In genomic region chr16:25959216-25959615, GRCh38 we compare ENCODE assay signal across 22 cellular contexts.
"Had no signal": no experiment of that assay in that cellular context is flagged by ENCODE, and none has a peak within 500 bp of the region (broad histone marks: within the 10 kb centered on the region; RNA-seq: fewer than 3 reads in every experiment).

No MANE protein-coding gene starts in this region.

- H3K4me3 ChIP-seq: K562, SJSA1, SK-N-MC had no signal

- DNase-seq: Kasumi-1, MM.1S, NCI-H1092 treated with DMSO at 0.1 percent for 48 hours, NCI-H1436, NCI-H187, NCI-H2029, NCI-H2081 treated with DMSO at 0.1 percent for 48 hours, NCI-H2171, NCI-H226, NCI-H446, NCI-H510A, NCI-H524 treated with DMSO at 0.1 percent for 48 hours, NCI-H69, NCI-H774, Right ventricle myocardium superior, RPMI8226, SIG-M5 had no signal

- H3K27ac Mint-ChIP-seq: IgD-negative memory B cell had no signal

- ATAC-seq: K562 had no signal

- H3K4me1 ChIP-seq: SJSA1 had no signal

- H3K4me1 Mint-ChIP-seq: IgD-negative memory B cell had no signal

- H3K36me3 ChIP-seq: SJSA1 had no signal

- H3K36me3 Mint-ChIP-seq: IgD-negative memory B cell had no signal

- H3K4me2 ChIP-seq: KMS-11 had no signal

- H3K9me3 ChIP-seq: SJSA1 had no signal

- H3K27ac ChIP-seq: KMS-11, SJSA1, SK-N-MC had no signal

- H3K4me3 Mint-ChIP-seq: IgD-negative memory B cell had no signal

- H3K27me3 ChIP-seq: SJSA1 had no signal
